1 cellular context compared by ENCODE assay signal in genomic region chr4:139665690-139666529, GRCh38.
TF ChIP-seq lines count a peak whose summit lies in the region.

MGST2 (plus strand) TSS chr4:139665819; CDS start chr4:139666020, 201 bp downstream.

TF ChIP-seq in HepG2, 621 proteins besides CTCF, POLR2A, EP300 and RAD21 (continued from another document and continues in another):
- TF ChIP-seq ZNF800 (CRISPR knock-in tag; IDR thresholded peaks at IDR 0.05), result no peak
- peak; percentile 75; the same call in 1 of the 2 replicates for TF ChIP-seq ZNF335 (CRISPR knock-in tag; IDR thresholded peaks at IDR 0.05)
- TF ChIP-seq KAT2B (IDR thresholded peaks at IDR 0.05; ENCODE audit: borderline replicate concordance, low read depth, low read length), result no peak
- TF ChIP-seq ZNF33A (CRISPR knock-in tag; IDR thresholded peaks at IDR 0.05; ENCODE audit: borderline replicate concordance), result no peak
- TF ChIP-seq KLF16 (CRISPR knock-in tag; IDR thresholded peaks at IDR 0.05), result peak in 1 of 2 experiments; percentile 66; a peak in 1 of 4 replicates
- no peak; the same call in 1 of the 2 replicates for TF ChIP-seq ZNF431 (CRISPR knock-in tag; IDR thresholded peaks at IDR 0.05; ENCODE audit: borderline replicate concordance, low read depth)
- TF ChIP-seq KDM6A (CRISPR knock-in tag; IDR thresholded peaks at IDR 0.05; ENCODE audit: low read depth), result no peak; the same call in 1 of the 2 replicates
- 0 out of 2 replicates have a peak, but pooled peaks have one; percentile 64 for TF ChIP-seq ZSCAN21 (CRISPR knock-in tag; IDR thresholded peaks at IDR 0.05; ENCODE audit: borderline replicate concordance)
- TF ChIP-seq ZNF83 (CRISPR knock-in tag; IDR thresholded peaks at IDR 0.05; ENCODE audit: borderline replicate concordance), result no peak
- 0 out of 2 replicates have a peak, but pooled peaks have one; percentile 74 for TF ChIP-seq ZNF747 (CRISPR knock-in tag; IDR thresholded peaks at IDR 0.05; ENCODE audit: borderline replicate concordance)
- peak; percentile 96 for TF ChIP-seq ZNF687 (CRISPR knock-in tag; IDR thresholded peaks at IDR 0.05)
- TF ChIP-seq JUNB (CRISPR knock-in tag; IDR thresholded peaks at IDR 0.05; ENCODE audit: borderline replicate concordance), result no peak; the same call in 1 of the 2 replicates
- TF ChIP-seq ZNF883 (CRISPR knock-in tag; IDR thresholded peaks at IDR 0.05; ENCODE audit: not compliant biosample characterization), result peak; percentile 74
- TF ChIP-seq ASH2L (IDR thresholded peaks at IDR 0.05; ENCODE audit: insufficient read length, low read depth, low read length), result peak; percentile 88
- TF ChIP-seq ZFAT (CRISPR knock-in tag; conservative IDR thresholded peaks at IDR 0.05), result no peak
- TF ChIP-seq ZNF260 (CRISPR knock-in tag; IDR thresholded peaks at IDR 0.05; ENCODE audit: borderline replicate concordance, low read depth), result no peak
- TF ChIP-seq CHD4 (IDR thresholded peaks at IDR 0.05; ENCODE audit: borderline replicate concordance, low read length), result no peak
- no peak; the same call in 1 of the 2 replicates for TF ChIP-seq MXD1 (CRISPR knock-in tag; IDR thresholded peaks at IDR 0.05)
- TF ChIP-seq KLF11 (CRISPR knock-in tag; IDR thresholded peaks at IDR 0.05), result no peak
- no peak for TF ChIP-seq ZNF512B (CRISPR knock-in tag; IDR thresholded peaks at IDR 0.05; ENCODE audit: borderline replicate concordance)
- peak; percentile 71; the same call in 1 of the 2 replicates for TF ChIP-seq MXD4 (CRISPR knock-in tag; IDR thresholded peaks at IDR 0.05)
- no peak for TF ChIP-seq ZNF382 (CRISPR knock-in tag; IDR thresholded peaks at IDR 0.05; ENCODE audit: borderline replicate concordance)
- TF ChIP-seq ZBTB7A (CRISPR knock-in tag; IDR thresholded peaks at IDR 0.05), result no peak
- TF ChIP-seq ZNF678 (CRISPR knock-in tag; IDR thresholded peaks at IDR 0.05), result no peak
- TF ChIP-seq FOSL1 (CRISPR knock-in tag; IDR thresholded peaks at IDR 0.05; ENCODE audit: borderline replicate concordance), result no peak
- no peak for TF ChIP-seq ZNF564 (CRISPR knock-in tag; IDR thresholded peaks at IDR 0.05)
- TF ChIP-seq ZNF383 (CRISPR knock-in tag; IDR thresholded peaks at IDR 0.05; ENCODE audit: borderline replicate concordance), result no peak
- peak; percentile 75 for TF ChIP-seq ARID3A (IDR thresholded peaks at IDR 0.05; ENCODE audit: low read depth, low read length)
- TF ChIP-seq ZNF619 (CRISPR knock-in tag; IDR thresholded peaks at IDR 0.05), result peak; percentile 70; the same call in 1 of the 2 replicates
- peak; percentile 98 for TF ChIP-seq HNF4G (IDR thresholded peaks at IDR 0.05; ENCODE audit: borderline replicate concordance, low read depth, low read length)
- TF ChIP-seq HNF4G (CRISPR knock-in tag; IDR thresholded peaks at IDR 0.05; ENCODE audit: borderline replicate concordance, low read depth), result peak; percentile 97
- TF ChIP-seq THAP9 (CRISPR knock-in tag; IDR thresholded peaks at IDR 0.05; ENCODE audit: borderline replicate concordance), result peak; percentile 30; the same call in 1 of the 2 replicates
- TF ChIP-seq ZNF441 (CRISPR knock-in tag; IDR thresholded peaks at IDR 0.05; ENCODE audit: borderline replicate concordance), result peak; percentile 32; the same call in 1 of the 2 replicates
- TF ChIP-seq PRDM10 (CRISPR knock-in tag; IDR thresholded peaks at IDR 0.05; ENCODE audit: low read depth), result peak; percentile 80; the same call in 1 of the 2 replicates
- no peak for TF ChIP-seq ZNF616 (CRISPR knock-in tag; IDR thresholded peaks at IDR 0.05; ENCODE audit: low read depth)
- TF ChIP-seq ZNF768 (CRISPR knock-in tag; IDR thresholded peaks at IDR 0.05), result no peak
- peak; percentile 93 for TF ChIP-seq NR2F2 (IDR thresholded peaks at IDR 0.05; ENCODE audit: borderline replicate concordance, low read depth)
- TF ChIP-seq ATRX (CRISPR knock-in tag; IDR thresholded peaks at IDR 0.05; ENCODE audit: borderline replicate concordance), result no peak
- TF ChIP-seq HBP1 (CRISPR knock-in tag; IDR thresholded peaks at IDR 0.05; ENCODE audit: low read depth), result no peak; the same call in 1 of the 2 replicates
- no peak for TF ChIP-seq LCORL (IDR thresholded peaks at IDR 0.05)
- TF ChIP-seq LCORL (CRISPR knock-in tag; IDR thresholded peaks at IDR 0.05), result peak; percentile 86
- TF ChIP-seq NONO (IDR thresholded peaks at IDR 0.05), result no peak
- TF ChIP-seq NONO (CRISPR knock-in tag; conservative IDR thresholded peaks at IDR 0.05), result peak; percentile 75; the same call in 1 of the 2 replicates
